Comparison of ENCODE assay signal across 1 cellular context in the genomic region with DNA sequence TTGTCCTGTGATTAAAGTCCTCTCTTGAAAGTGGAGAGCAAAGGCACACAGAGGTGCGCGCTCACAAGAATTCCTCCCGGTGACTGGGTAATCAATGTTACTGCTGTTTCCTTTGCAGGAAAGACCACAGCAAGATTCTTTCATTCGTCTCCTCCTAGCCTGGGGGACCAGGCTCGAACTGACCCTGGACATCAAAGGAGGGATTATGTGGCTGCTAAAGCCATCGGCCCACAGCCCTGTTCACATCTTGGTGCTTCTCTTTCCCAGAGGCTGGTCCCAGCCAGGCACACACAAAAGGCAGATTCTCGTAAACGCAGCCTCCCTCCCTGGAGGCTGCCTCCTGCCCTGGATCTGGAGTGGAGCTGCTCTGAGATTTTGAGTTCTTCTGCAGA.
TF ChIP-seq lines count a peak whose summit lies in the region.

No MANE protein-coding gene starts in this region.

TF ChIP-seq in WTC11, 78 proteins besides CTCF, POLR2A, EP300 and RAD21 (continued from another document):
- TF ChIP-seq, protein P1, sequence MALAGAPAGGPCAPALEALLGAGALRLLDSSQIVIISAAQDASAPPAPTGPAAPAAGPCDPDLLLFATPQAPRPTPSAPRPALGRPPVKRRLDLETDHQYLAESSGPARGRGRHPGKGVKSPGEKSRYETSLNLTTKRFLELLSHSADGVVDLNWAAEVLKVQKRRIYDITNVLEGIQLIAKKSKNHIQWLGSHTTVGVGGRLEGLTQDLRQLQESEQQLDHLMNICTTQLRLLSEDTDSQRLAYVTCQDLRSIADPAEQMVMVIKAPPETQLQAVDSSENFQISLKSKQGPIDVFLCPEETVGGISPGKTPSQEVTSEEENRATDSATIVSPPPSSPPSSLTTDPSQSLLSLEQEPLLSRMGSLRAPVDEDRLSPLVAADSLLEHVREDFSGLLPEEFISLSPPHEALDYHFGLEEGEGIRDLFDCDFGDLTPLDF (CRISPR knock-in tag; IDR thresholded peaks at IDR 0.05): no peak
- TF ChIP-seq CDX4 (CRISPR knock-in tag; IDR thresholded peaks at IDR 0.05; ENCODE audit: borderline replicate concordance) (no peak), AFF4 (CRISPR knock-in tag; IDR thresholded peaks at IDR 0.05; ENCODE audit: borderline replicate concordance) (no peak), FOXK1 (CRISPR knock-in tag; IDR thresholded peaks at IDR 0.05) (no peak), JAZF1 (CRISPR knock-in tag; IDR thresholded peaks at IDR 0.05) (no peak), ZNF317 (CRISPR knock-in tag; IDR thresholded peaks at IDR 0.05; ENCODE audit: borderline replicate concordance, low read depth) (no peak), ATF1 (CRISPR knock-in tag; IDR thresholded peaks at IDR 0.05) (no peak), SOX15 (CRISPR knock-in tag; IDR thresholded peaks at IDR 0.05) (no peak)
- TF ChIP-seq, protein P2, sequence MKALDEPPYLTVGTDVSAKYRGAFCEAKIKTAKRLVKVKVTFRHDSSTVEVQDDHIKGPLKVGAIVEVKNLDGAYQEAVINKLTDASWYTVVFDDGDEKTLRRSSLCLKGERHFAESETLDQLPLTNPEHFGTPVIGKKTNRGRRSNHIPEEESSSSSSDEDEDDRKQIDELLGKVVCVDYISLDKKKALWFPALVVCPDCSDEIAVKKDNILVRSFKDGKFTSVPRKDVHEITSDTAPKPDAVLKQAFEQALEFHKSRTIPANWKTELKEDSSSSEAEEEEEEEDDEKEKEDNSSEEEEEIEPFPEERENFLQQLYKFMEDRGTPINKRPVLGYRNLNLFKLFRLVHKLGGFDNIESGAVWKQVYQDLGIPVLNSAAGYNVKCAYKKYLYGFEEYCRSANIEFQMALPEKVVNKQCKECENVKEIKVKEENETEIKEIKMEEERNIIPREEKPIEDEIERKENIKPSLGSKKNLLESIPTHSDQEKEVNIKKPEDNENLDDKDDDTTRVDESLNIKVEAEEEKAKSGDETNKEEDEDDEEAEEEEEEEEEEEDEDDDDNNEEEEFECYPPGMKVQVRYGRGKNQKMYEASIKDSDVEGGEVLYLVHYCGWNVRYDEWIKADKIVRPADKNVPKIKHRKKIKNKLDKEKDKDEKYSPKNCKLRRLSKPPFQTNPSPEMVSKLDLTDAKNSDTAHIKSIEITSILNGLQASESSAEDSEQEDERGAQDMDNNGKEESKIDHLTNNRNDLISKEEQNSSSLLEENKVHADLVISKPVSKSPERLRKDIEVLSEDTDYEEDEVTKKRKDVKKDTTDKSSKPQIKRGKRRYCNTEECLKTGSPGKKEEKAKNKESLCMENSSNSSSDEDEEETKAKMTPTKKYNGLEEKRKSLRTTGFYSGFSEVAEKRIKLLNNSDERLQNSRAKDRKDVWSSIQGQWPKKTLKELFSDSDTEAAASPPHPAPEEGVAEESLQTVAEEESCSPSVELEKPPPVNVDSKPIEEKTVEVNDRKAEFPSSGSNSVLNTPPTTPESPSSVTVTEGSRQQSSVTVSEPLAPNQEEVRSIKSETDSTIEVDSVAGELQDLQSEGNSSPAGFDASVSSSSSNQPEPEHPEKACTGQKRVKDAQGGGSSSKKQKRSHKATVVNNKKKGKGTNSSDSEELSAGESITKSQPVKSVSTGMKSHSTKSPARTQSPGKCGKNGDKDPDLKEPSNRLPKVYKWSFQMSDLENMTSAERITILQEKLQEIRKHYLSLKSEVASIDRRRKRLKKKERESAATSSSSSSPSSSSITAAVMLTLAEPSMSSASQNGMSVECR (CRISPR knock-in tag; IDR thresholded peaks at IDR 0.05; ENCODE audit: borderline replicate concordance): no peak
- TF ChIP-seq, protein P3, sequence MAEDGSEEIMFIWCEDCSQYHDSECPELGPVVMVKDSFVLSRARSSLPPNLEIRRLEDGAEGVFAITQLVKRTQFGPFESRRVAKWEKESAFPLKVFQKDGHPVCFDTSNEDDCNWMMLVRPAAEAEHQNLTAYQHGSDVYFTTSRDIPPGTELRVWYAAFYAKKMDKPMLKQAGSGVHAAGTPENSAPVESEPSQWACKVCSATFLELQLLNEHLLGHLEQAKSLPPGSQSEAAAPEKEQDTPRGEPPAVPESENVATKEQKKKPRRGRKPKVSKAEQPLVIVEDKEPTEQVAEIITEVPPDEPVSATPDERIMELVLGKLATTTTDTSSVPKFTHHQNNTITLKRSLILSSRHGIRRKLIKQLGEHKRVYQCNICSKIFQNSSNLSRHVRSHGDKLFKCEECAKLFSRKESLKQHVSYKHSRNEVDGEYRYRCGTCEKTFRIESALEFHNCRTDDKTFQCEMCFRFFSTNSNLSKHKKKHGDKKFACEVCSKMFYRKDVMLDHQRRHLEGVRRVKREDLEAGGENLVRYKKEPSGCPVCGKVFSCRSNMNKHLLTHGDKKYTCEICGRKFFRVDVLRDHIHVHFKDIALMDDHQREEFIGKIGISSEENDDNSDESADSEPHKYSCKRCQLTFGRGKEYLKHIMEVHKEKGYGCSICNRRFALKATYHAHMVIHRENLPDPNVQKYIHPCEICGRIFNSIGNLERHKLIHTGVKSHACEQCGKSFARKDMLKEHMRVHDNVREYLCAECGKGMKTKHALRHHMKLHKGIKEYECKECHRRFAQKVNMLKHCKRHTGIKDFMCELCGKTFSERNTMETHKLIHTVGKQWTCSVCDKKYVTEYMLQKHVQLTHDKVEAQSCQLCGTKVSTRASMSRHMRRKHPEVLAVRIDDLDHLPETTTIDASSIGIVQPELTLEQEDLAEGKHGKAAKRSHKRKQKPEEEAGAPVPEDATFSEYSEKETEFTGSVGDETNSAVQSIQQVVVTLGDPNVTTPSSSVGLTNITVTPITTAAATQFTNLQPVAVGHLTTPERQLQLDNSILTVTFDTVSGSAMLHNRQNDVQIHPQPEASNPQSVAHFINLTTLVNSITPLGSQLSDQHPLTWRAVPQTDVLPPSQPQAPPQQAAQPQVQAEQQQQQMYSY (CRISPR knock-in tag; IDR thresholded peaks at IDR 0.05): no peak
- TF ChIP-seq, protein P4, sequence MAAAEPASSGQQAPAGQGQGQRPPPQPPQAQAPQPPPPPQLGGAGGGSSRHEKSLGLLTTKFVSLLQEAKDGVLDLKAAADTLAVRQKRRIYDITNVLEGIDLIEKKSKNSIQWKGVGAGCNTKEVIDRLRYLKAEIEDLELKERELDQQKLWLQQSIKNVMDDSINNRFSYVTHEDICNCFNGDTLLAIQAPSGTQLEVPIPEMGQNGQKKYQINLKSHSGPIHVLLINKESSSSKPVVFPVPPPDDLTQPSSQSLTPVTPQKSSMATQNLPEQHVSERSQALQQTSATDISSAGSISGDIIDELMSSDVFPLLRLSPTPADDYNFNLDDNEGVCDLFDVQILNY (CRISPR knock-in tag; IDR thresholded peaks at IDR 0.05): no peak
